In genomic region chr9:17229945-17230560, GRCh38 we compare ENCODE assay signal across 22 cellular contexts.
DNase-seq lines count a peak whose midpoint lies in the region; ATAC-seq, FAIRE-seq and TF ChIP-seq lines count a peak whose summit lies in the region.
"Had no signal": no experiment of that assay in that cellular context is flagged by ENCODE, and none has a peak within 500 bp of the region (broad histone marks: within the 10 kb centered on the region; RNA-seq: fewer than 3 reads in every experiment).

No MANE protein-coding gene starts in this region.

- no peaks in the 10 kb centered on the region for H3K4me1 ChIP-seq in left lung
- H3K4me1 ChIP-seq: SJCRH30 had no signal

- H3K36me3 ChIP-seq in left lung, result peaks cover 0 to 5% of the 10 kb centered on the region in 2 donors
- H3K36me3 ChIP-seq: BE2C had no signal

- H3K27ac ChIP-seq in left lung, result no peak overlapping the region
- H3K27ac ChIP-seq: 22Rv1, SJCRH30 had no signal

- H3K27me3 Mint-ChIP-seq in neural crest cell (ENCODE audit: low read depth), result no peaks in the 10 kb centered on the region
- H3K27me3 Mint-ChIP-seq: activated naive CD8-positive, alpha-beta T cell; brain had no signal

- H3K27me3 ChIP-seq in left lung, result no peaks in the 10 kb centered on the region
- H3K27me3 ChIP-seq: BE2C, SJCRH30 had no signal

- DNase-seq in DMS 273 (lab: John Stamatoyannopoulos, UW; ENCODE audit: unreplicated experiment), result peak; percentile 13
- no peak for DNase-seq in DMS 273 treated with DMSO at 0.1 percent for 48 hours (lab: John Stamatoyannopoulos, UW)
- DNase-seq in NCI-H1436 (lab: John Stamatoyannopoulos, UW), result peak; percentile 6
- DNase-seq in SW480 (ENCODE audit: low spot score), result peak; percentile 73
- DNase-seq in neural crest cell (ENCODE audit: low read depth, low spot score), result no peak
- no peak for DNase-seq in activated CD4-positive, alpha-beta T cell treated with anti-CD3 and anti-CD28 coated beads for 4 hours
- no peak for DNase-seq in urothelium cell line (ENCODE audit: low spot score)
- DNase-seq in left lung, result no peak
- DNase-seq: BE2C, hippocampal formation, kidney glomerular epithelial cell, NCI-H524 treated with DMSO at 0.1 percent for 48 hours, T1000 had no signal

- peaks cover 2% of the 10 kb centered on the region for H3K9me3 Mint-ChIP-seq in neural crest cell
- H3K9me3 Mint-ChIP-seq: activated T-helper 1 cell treated with anti-CD3 and anti-CD28 coated beads, Interleukin-12 subunit alpha, Interleukin-12 subunit beta, Interleukin-2, Interleukin-4 antibody, amounts not matched to agents 30 ng/mL and 10 ng/mL and 1 ng/mL, durations not matched to agents 14 hours and 24 hours and 36 hours; brain had no signal

- TF ChIP-seq CTCF in neural crest cell (conservative IDR thresholded peaks at IDR 0.05), result no peak
- no peak for TF ChIP-seq CTCF in left lung (IDR thresholded peaks at IDR 0.05)

- H3K4me1 Mint-ChIP-seq in neural crest cell, result peaks cover 12% of the 10 kb centered on the region

- H3K4me3 Mint-ChIP-seq in neural crest cell, result no peak overlapping the region
- H3K4me3 Mint-ChIP-seq: activated naive CD8-positive, alpha-beta T cell; activated T-helper 1 cell treated with anti-CD3 and anti-CD28 coated beads, Interleukin-12 subunit alpha, Interleukin-12 subunit beta, Interleukin-2, Interleukin-4 antibody, amounts not matched to agents 30 ng/mL and 10 ng/mL and 1 ng/mL, durations not matched to agents 14 hours and 24 hours and 36 hours had no signal

- peak overlapping the region; percentile 93 for H3K27ac Mint-ChIP-seq in neural crest cell (ENCODE audit: unreplicated experiment)
- H3K27ac Mint-ChIP-seq: activated naive CD8-positive, alpha-beta T cell; activated T-helper 1 cell treated with anti-CD3 and anti-CD28 coated beads, Interleukin-12 subunit alpha, Interleukin-12 subunit beta, Interleukin-2, Interleukin-4 antibody, amounts not matched to agents 30 ng/mL and 10 ng/mL and 1 ng/mL, durations not matched to agents 14 hours and 24 hours and 36 hours had no signal

- H3K36me3 Mint-ChIP-seq in neural crest cell (ENCODE audit: low read depth), result peaks cover 13% of the 10 kb centered on the region

- ATAC-seq in left lung, result no peak
- ATAC-seq: activated CD4-positive, CD25-positive, alpha-beta regulatory T cell treated with anti-CD3 and anti-CD28 coated beads, Interleukin-2, amount 50 U/mL, for 24 hours; HCT116 had no signal

- no peak overlapping the region for H3K4me3 ChIP-seq in left lung
- H3K4me3 ChIP-seq: SJCRH30 had no signal

- no peaks in the 10 kb centered on the region for H3K9me3 ChIP-seq in left lung
- H3K9me3 ChIP-seq: BE2C, SJCRH30 had no signal

- no peak for FAIRE-seq in urothelium cell line (lab: Jason Lieb, UNC)
- FAIRE-seq: colon, endometrium had no signal

- intact Hi-C loops in left lung (cut with DNase I), result no loop called here

Comparison
In these comparisons a context has a peak if more than half of its experiments do, and no peak if none do; other contexts are left out.
1. DNase-seq: peak in DMS 273 (single experiment), NCI-H1436 (single experiment) and SW480 (single experiment); none in DMS 273 treated with DMSO at 0.1 percent for 48 hours (single experiment), neural crest cell (single experiment), activated CD4-positive, alpha-beta T cell treated with anti-CD3 and anti-CD28 coated beads for 4 hours (0 of 2), urothelium cell line (single experiment) and left lung (0 of 2).